ENCODE assay signal across 8 cellular contexts in genomic region chr3:127697531-127698240, GRCh38. TPM values are rescaled to one million over a fixed set of nuclear protein-coding genes. Genes with fewer than 3 reads are reported as not detected.
DNase-seq lines count a peak whose midpoint lies in the region; ATAC-seq, FAIRE-seq and TF ChIP-seq lines count a peak whose summit lies in the region.

No MANE protein-coding gene starts in this region.

- peak; percentile 97 for FAIRE-seq in GM12878 (lab: Jason Lieb, UNC)

- TF ChIP-seq POLR2A in GM12878 (IDR thresholded peaks at IDR 0.05; ENCODE audit: low read depth, low read length): peak; percentile 46

- BruUV-seq in GM12878 (replicated peaks; lab: Mats Ljungman, UMichigan): no TSS peak

- H3K9me2 ChIP-seq in Karpas-422 (replicated peaks; ENCODE audit: insufficient read depth, low read length): no peaks in the 10 kb centered on the region

- H2AFZ ChIP-seq in Karpas-422 (ENCODE audit: low read length): no peak overlapping the region
- peak overlapping the region; percentile 18; the same call in 1 of the 2 replicates for H2AFZ ChIP-seq in GM12878 (ENCODE audit: control insufficient read depth, low read depth, low read length)

- no peaks in the 10 kb centered on the region for H3K27me3 ChIP-seq in Karpas-422 (ENCODE audit: low read length)
- no peaks in the 10 kb centered on the region for H3K27me3 ChIP-seq in SJSA1 (replicated peaks)
- H3K27me3 ChIP-seq in GM12878 (replicated peaks in 1 of 2; ENCODE audit: control insufficient read depth in 2 of 2, insufficient read depth in 2 of 2, low read length in 1 of 2): no peaks in the 10 kb centered on the region

- H4K20me1 ChIP-seq in Karpas-422 (ENCODE audit: insufficient read depth, low read depth, low read length) (no peaks in the 10 kb centered on the region), GM12878 (ENCODE audit: control insufficient read depth, insufficient read depth) (no peaks in the 10 kb centered on the region)

- H3K9ac ChIP-seq in Karpas-422 (ENCODE audit: low read length) (peak overlapping the region; percentile 69), GM12878 (ENCODE audit: control insufficient read depth, insufficient read depth, low read length) (no peak overlapping the region)

- ATAC-seq in GM21390 (IDR thresholded peaks at IDR 0.05; ENCODE audit: unreplicated experiment) (peak; percentile 80), GM12878 (peak; percentile 94), GM18519 (IDR thresholded peaks at IDR 0.05; ENCODE audit: low FRiP score, unreplicated experiment) (no peak)

- peak; percentile 76 for DNase-seq in COLO829 (ENCODE audit: low spot score)
- peak; percentile 94 for DNase-seq in Karpas-422
- DNase-seq in SJSA1 (ENCODE audit: low read depth in 1 of 2, low spot score in 2 of 2): peak; percentile 74 to 91
- peak; percentile 48 for DNase-seq in GM12878 (ENCODE audit: low read depth, low spot score)
- DNase-seq in hepatic stellate cell (ENCODE audit: low spot score): peak; percentile 74
- peak; percentile 88 for DNase-seq in retina

- POLR2A ChIA-PET in GM12878 (lab: Charles Lee): interaction anchor here (1.5 kb wide), 1 partner anchor 125 kb away, joined by 4 read pairs; the partner anchor contains the start of gene MGLL

- H3K79me2 ChIP-seq in Karpas-422 (ENCODE audit: low read length) (peaks cover 8% of the 10 kb centered on the region; the same call in 1 of the 2 replicates), GM12878 (ENCODE audit: control insufficient read depth, insufficient read depth, low read length) (no peaks in the 10 kb centered on the region)

- peaks cover 41% of the 10 kb centered on the region for H3K36me3 ChIP-seq in Karpas-422 (ENCODE audit: insufficient read depth, low read length)
- peaks cover 32% of the 10 kb centered on the region for H3K36me3 ChIP-seq in SJSA1
- peaks cover 21 to 51% of the 10 kb centered on the region in 2 experiments; a peak in 3 of 4 replicates for H3K36me3 ChIP-seq in GM12878 (ENCODE audit: control insufficient read depth in 2 of 2, insufficient read depth in 2 of 2, low read length in 1 of 2)

- in situ Hi-C loops in GM12878 (cut with MboI): no loop called here

- no peak for TF ChIP-seq EP300 in GM12878 (IDR thresholded peaks at IDR 0.05; ENCODE audit: borderline replicate concordance in 1 of 2, control insufficient read depth in 1 of 2, low read depth in 2 of 2, low read length in 2 of 2)

- RAD21 ChIA-PET in GM12878 (lab: Charles Lee; ENCODE audit: unreplicated experiment): interaction anchor here (0.7 to 2.7 kb wide), 7 partner anchors 38 to 436 kb away, joined by 3 to 12 read pairs (median 3); partner anchors contain the start of gene MGLL

- peak overlapping the region; percentile 60 for H3K4me2 ChIP-seq in Karpas-422 (ENCODE audit: low read depth, low read length, poor library complexity, severe bottlenecking)
- no peak overlapping the region for H3K4me2 ChIP-seq in GM12878 (ENCODE audit: control insufficient read depth, insufficient read depth)

- intact Hi-C loops in GM12878 (cut with micrococcal nuclease; ENCODE audit: unreplicated experiment): loop anchor here (5.0 kb wide), 2 partner anchors 55 to 135 kb away; no protein-coding TSS in a partner anchor

- 5% methylated on average over 16 of the region's 16 CpGs for WGBS in GM12878 (ENCODE audit: insufficient coverage, insufficient replicate concordance, low lambda C conversion rate, missing lambda C conversion rate)

- CTCF ChIA-PET in GM12878 (lab: Yijun Ruan, JAX): interaction anchor here (0.6 to 2.4 kb wide), 18 partner anchors 13 to 425 kb away, joined by 3 to 12 read pairs (median 4); no protein-coding TSS in a partner anchor

- peaks cover 91% of the 10 kb centered on the region for H3K4me1 ChIP-seq in Karpas-422 (ENCODE audit: low read length)
- peaks cover 25% of the 10 kb centered on the region for H3K4me1 ChIP-seq in SJSA1 (replicated peaks)
- peaks cover 14% of the 10 kb centered on the region for H3K4me1 ChIP-seq in GM12878 (ENCODE audit: control insufficient read depth, insufficient read depth, low read length)

- TF ChIP-seq RAD21 in GM12878 (IDR thresholded peaks at IDR 0.05; ENCODE audit: insufficient read depth, low read depth, low read length): no peak

- H3K9me3 ChIP-seq in Karpas-422 (ENCODE audit: low read length) (no peaks in the 10 kb centered on the region), SJSA1 (replicated peaks) (no peaks in the 10 kb centered on the region), GM12878 (replicated peaks; ENCODE audit: control insufficient read depth, insufficient read depth, low read length) (no peaks in the 10 kb centered on the region)

- no peak for TF ChIP-seq CTCF in GM12878 (IDR thresholded peaks at IDR 0.05 in 2 of 3, conservative IDR thresholded peaks at IDR 0.05 in 1 of 3; ENCODE audit: control insufficient read depth in 2 of 3, extremely low read depth in 1 of 3, insufficient read depth in 1 of 3, low read depth in 3 of 3, low read length in 3 of 3)

- H3K4me3 ChIP-seq in Karpas-422 (ENCODE audit: low read length) (peak overlapping the region; percentile 35; the same call in 1 of the 2 replicates), SJSA1 (no peak overlapping the region), GM12878 (no peak overlapping the region)

- H3K27ac ChIP-seq in Karpas-422 (ENCODE audit: low read length): peak overlapping the region; percentile 93
- H3K27ac ChIP-seq in SJSA1: peak overlapping the region; percentile 60
- no peak overlapping the region; the same call in 1 of the 2 replicates for H3K27ac ChIP-seq in GM12878 (ENCODE audit: control insufficient read depth, insufficient read depth)

- SMC1A ChIA-PET in GM12878 (lab: Charles Lee; ENCODE audit: uncharacterized antibody, unreplicated experiment): interaction anchor here (0.6 to 2.8 kb wide), 10 partner anchors 15 to 158 kb away, joined by 3 to 10 read pairs (median 5); partner anchors contain the start of gene MGLL

TF ChIP-seq in GM12878, 131 proteins besides CTCF, POLR2A, EP300 and RAD21 (continues in another document):
- TF ChIP-seq SIX5 (IDR thresholded peaks at IDR 0.05; ENCODE audit: low read depth, low read length, severe bottlenecking) (peak; percentile 80), RAD51 (IDR thresholded peaks at IDR 0.05) (peak; percentile 94), CBFB (IDR thresholded peaks at IDR 0.05; ENCODE audit: low read depth) (no peak), HCFC1 (IDR thresholded peaks at IDR 0.05; ENCODE audit: low read length) (peak; percentile 82), USF2 (IDR thresholded peaks at IDR 0.05; ENCODE audit: borderline replicate concordance, low read depth, low read length) (peak; percentile 58), HDGF (IDR thresholded peaks at IDR 0.05) (peak; percentile 72; the same call in 1 of the 2 replicates), PRDM15 (CRISPR knock-in tag; IDR thresholded peaks at IDR 0.05) (0 out of 2 replicates have a peak, but pooled peaks have one; percentile 46)

RNA-seq across cellular contexts. Expression of gene ABTB1, which starts 24.9 kb away (rescaled TPM):
- 20.1 and 25.5 TPM in 2 replicates for total RNA-seq in Karpas-422 (2014; rRNA removed; shearing (Covaris generic); ENCODE audit: low replicate concordance)
- 1.3 and 1.4 TPM in 2 replicates for total RNA-seq in SJSA1 (2014; rRNA removed; shearing (Covaris generic))
- 15.1 and 16.1 TPM in 2 replicates for total RNA-seq in GM12878 (2013; cell fraction: nucleolus; rRNA removed)
- 5.7 and 7.1 TPM in 2 replicates for total RNA-seq in GM12878 (2014; rRNA removed)
- 1.9 and 2.1 TPM in 2 replicates for total RNA-seq in GM12878 (2014; rRNA removed; fragmentation: Illumina TruSeq; extraction: Trizol)
- total RNA-seq in GM12878 (2021): 10.1 and 10.6 TPM in 2 replicates
- polyA plus RNA-seq in GM12878 (2011; ENCODE audit: low read depth): 5.6 TPM
- polyA plus RNA-seq in GM12878 (2011; rRNA removed): 4.1 and 7.2 TPM in 2 replicates
- polyA plus RNA-seq in GM12878 (2011; cell fraction: cytosol; rRNA removed): 8.9 and 12.4 TPM in 2 replicates
- 53.7 and 56.1 TPM in 2 replicates for polyA plus RNA-seq in GM12878 (2011; cell fraction: nucleus; rRNA removed)
- 13.6 and 13.8 TPM in 2 replicates for polyA plus RNA-seq in GM12878 (2012)
- 1.0 and 2.4 TPM in 2 replicates for polyA plus RNA-seq in GM12878 (2014; fragmentation: Illumina TruSeq; extraction: Trizol)
- under 1 TPM; 0.11 to 0.31 TPM for polyA plus RNA-seq in GM12878 (2014; fragmentation: Nextera tagmentation; extraction: Ambion mirVana)
- polyA plus RNA-seq in GM12878 (2014; rRNA removed): 10.2 and 12.9 TPM in 2 replicates
- 1 to 10 TPM; 7.7 to 9.2 TPM for polyA plus RNA-seq in GM12878 (2016; fragmentation: Nextera tagmentation; extraction: Ambion mirVana)
- 6.8 and 8.2 TPM in 2 replicates for polyA minus RNA-seq in GM12878 (2011; rRNA and poly(A)+ RNA removed)
- 1.9 and 5.0 TPM in 2 replicates for polyA minus RNA-seq in GM12878 (2011; cell fraction: cytosol; rRNA and poly(A)+ RNA removed)
- polyA minus RNA-seq in GM12878 (2011; cell fraction: nucleus; rRNA and poly(A)+ RNA removed): 9.6 and 12.6 TPM in 2 replicates
